ENCODE assay signal across 8 cellular contexts in genomic region chr20:3846740-3847418, GRCh38. TPM values are rescaled to one million over a fixed set of nuclear protein-coding genes. Genes with fewer than 3 reads are reported as not detected.
A peak's percentile ranks its signal among the peaks of the same experiment; 100 is the strongest.
DNase-seq lines count a peak whose midpoint lies in the region; TF ChIP-seq lines count a peak whose summit lies in the region.

MAVS (plus strand) TSS chr20:3846834; CDS start chr20:3854625, 7,791 bp downstream.

- peaks cover 10% of the 10 kb centered on the region for H3K4me1 ChIP-seq in GM23248 (ENCODE audit: insufficient read depth)

- no peaks in the 10 kb centered on the region for H3K9me3 Mint-ChIP-seq in nephron progenitor cell
- H3K9me3 Mint-ChIP-seq in stimulated activated naive CD8-positive, alpha-beta T cell treated with anti-CD3 and anti-CD28 coated beads, Interleukin-15, Interleukin-2, amounts not matched to agents 100 ng/mL and 50 ng/mL, for 24 hours = no peaks in the 10 kb centered on the region

- DNase-seq in EH (ENCODE audit: low read depth) (peak; percentile 83), GM23248 (peak; percentile 91), LHCN-M2 (ENCODE audit: low read depth) (peak; percentile 67), SHP77 (lab: John Stamatoyannopoulos, UW) (peak; percentile 84 to 85), fibroblast of the aortic adventitia (ENCODE audit: low read depth) (peak; percentile 67), nephron progenitor cell (peak; percentile 94)
- peak; percentile 95 for DNase-seq in activated effector memory CD4-positive, alpha-beta T cell treated with anti-CD3 and anti-CD28 coated beads, Interleukin-2, amount 50 U/mL, for 16 hours

- H4K20me1 ChIP-seq in GM23248 (ENCODE audit: insufficient read depth) = no peaks in the 10 kb centered on the region

- no peaks in the 10 kb centered on the region; the same call in 1 of the 2 replicates for H3K36me3 ChIP-seq in GM23248 (ENCODE audit: low read depth)

- H3K9ac ChIP-seq in GM23248 = peak within 1 kb of the TSS; percentile 92

- peaks cover 25% of the 10 kb centered on the region for H3K4me1 Mint-ChIP-seq in nephron progenitor cell
- H3K4me1 Mint-ChIP-seq in stimulated activated naive CD8-positive, alpha-beta T cell treated with anti-CD3 and anti-CD28 coated beads, Interleukin-15, Interleukin-2, amounts not matched to agents 100 ng/mL and 50 ng/mL, for 24 hours (ENCODE audit: low read depth) = peaks cover 30% of the 10 kb centered on the region

- in situ Hi-C loops in GM23248 (cut with MboI) = no loop called here

- WGBS in GM23248 (ENCODE audit: low coverage in 1 of 2, low lambda C conversion rate in 2 of 2, missing lambda C conversion rate in 2 of 2), 2 experiments = 1% methylated on average over 59 to 72 of the region's 72 CpGs

- H3K27ac ChIP-seq in GM23248 = peak within 1 kb of the TSS; percentile 49

- peak within 1 kb of the TSS; percentile 51 for H3K27ac Mint-ChIP-seq in nephron progenitor cell
- peak within 1 kb of the TSS; percentile 89 for H3K27ac Mint-ChIP-seq in stimulated activated naive CD8-positive, alpha-beta T cell treated with anti-CD3 and anti-CD28 coated beads, Interleukin-15, Interleukin-2, amounts not matched to agents 100 ng/mL and 50 ng/mL, for 24 hours

- TF ChIP-seq CTCF in fibroblast of the aortic adventitia (IDR thresholded peaks at IDR 0.05; ENCODE audit: insufficient read depth, low read length) = no peak
- no peak for TF ChIP-seq CTCF in nephron progenitor cell (IDR thresholded peaks at IDR 0.05)

- H3K9me2 ChIP-seq in GM23248 (ENCODE audit: insufficient read depth) = no peaks in the 10 kb centered on the region

- H3K4me3 Mint-ChIP-seq in nephron progenitor cell = peak within 1 kb of the TSS; percentile 91
- peak within 1 kb of the TSS; percentile 92 for H3K4me3 Mint-ChIP-seq in stimulated activated naive CD8-positive, alpha-beta T cell treated with anti-CD3 and anti-CD28 coated beads, Interleukin-15, Interleukin-2, amounts not matched to agents 100 ng/mL and 50 ng/mL, for 24 hours

- H3F3A ChIP-seq in GM23248 (ENCODE audit: insufficient read depth) = 0 out of 2 replicates have a peak, but pooled peaks cover 8% of the 10 kb centered on the region

- H3K79me2 ChIP-seq in GM23248 (ENCODE audit: insufficient read depth) = peaks cover 56% of the 10 kb centered on the region

- H2AFZ ChIP-seq in GM23248 = peak within 1 kb of the TSS; percentile 83

- H3K36me3 Mint-ChIP-seq in nephron progenitor cell (ENCODE audit: low read depth) = peaks cover 17% of the 10 kb centered on the region
- H3K36me3 Mint-ChIP-seq in stimulated activated naive CD8-positive, alpha-beta T cell treated with anti-CD3 and anti-CD28 coated beads, Interleukin-15, Interleukin-2, amounts not matched to agents 100 ng/mL and 50 ng/mL, for 24 hours (ENCODE audit: low read depth) = no peaks in the 10 kb centered on the region

- H3K9me3 ChIP-seq in GM23248 (ENCODE audit: low read depth) = no peaks in the 10 kb centered on the region

- peak within 1 kb of the TSS; percentile 93 for H3K4me2 ChIP-seq in GM23248 (ENCODE audit: unreplicated experiment)

- peaks cover 3% of the 10 kb centered on the region for H3K27me3 Mint-ChIP-seq in nephron progenitor cell (ENCODE audit: low read depth, poor library complexity)
- no peaks in the 10 kb centered on the region for H3K27me3 Mint-ChIP-seq in stimulated activated naive CD8-positive, alpha-beta T cell treated with anti-CD3 and anti-CD28 coated beads, Interleukin-15, Interleukin-2, amounts not matched to agents 100 ng/mL and 50 ng/mL, for 24 hours

- no peaks in the 10 kb centered on the region for H3K27me3 ChIP-seq in GM23248 (replicated peaks; ENCODE audit: insufficient read depth)

- H3K4me3 ChIP-seq in GM23248 = peak within 1 kb of the TSS; percentile 80
- peak within 1 kb of the TSS; percentile 85 for H3K4me3 ChIP-seq in fibroblast of the aortic adventitia (ENCODE audit: low read depth, low read length)

RNA-seq across cellular contexts. Expression of gene MAVS, which starts in this region (rescaled TPM):
- 22.0 and 27.4 TPM in 2 replicates for total RNA-seq in GM23248 (2014; rRNA removed; shearing (Covaris generic))
- polyA plus RNA-seq in GM23248 (2016; fragmentation: Nextera tagmentation; extraction: Ambion mirVana) = 12.0 and 12.5 TPM in 2 replicates
- total RNA-seq in LHCN-M2 (2014; rRNA removed) = 24.3 and 25.0 TPM in 2 replicates
- 20.7 TPM for polyA plus RNA-seq in LHCN-M2 (2012)
- 16.4 and 23.7 TPM in 2 replicates for total RNA-seq in fibroblast of the aortic adventitia (ENCODE audit: low replicate concordance)

Comparison
In these comparisons a context has a peak if more than half of its experiments do, and no peak if none do; other contexts are left out.
1. Peak in every context shown above with its lines: DNase-seq, H3K4me3 ChIP-seq and H3K27ac ChIP-seq.